Comparison of ENCODE assay signal across 8 cellular contexts in the genomic region with DNA sequence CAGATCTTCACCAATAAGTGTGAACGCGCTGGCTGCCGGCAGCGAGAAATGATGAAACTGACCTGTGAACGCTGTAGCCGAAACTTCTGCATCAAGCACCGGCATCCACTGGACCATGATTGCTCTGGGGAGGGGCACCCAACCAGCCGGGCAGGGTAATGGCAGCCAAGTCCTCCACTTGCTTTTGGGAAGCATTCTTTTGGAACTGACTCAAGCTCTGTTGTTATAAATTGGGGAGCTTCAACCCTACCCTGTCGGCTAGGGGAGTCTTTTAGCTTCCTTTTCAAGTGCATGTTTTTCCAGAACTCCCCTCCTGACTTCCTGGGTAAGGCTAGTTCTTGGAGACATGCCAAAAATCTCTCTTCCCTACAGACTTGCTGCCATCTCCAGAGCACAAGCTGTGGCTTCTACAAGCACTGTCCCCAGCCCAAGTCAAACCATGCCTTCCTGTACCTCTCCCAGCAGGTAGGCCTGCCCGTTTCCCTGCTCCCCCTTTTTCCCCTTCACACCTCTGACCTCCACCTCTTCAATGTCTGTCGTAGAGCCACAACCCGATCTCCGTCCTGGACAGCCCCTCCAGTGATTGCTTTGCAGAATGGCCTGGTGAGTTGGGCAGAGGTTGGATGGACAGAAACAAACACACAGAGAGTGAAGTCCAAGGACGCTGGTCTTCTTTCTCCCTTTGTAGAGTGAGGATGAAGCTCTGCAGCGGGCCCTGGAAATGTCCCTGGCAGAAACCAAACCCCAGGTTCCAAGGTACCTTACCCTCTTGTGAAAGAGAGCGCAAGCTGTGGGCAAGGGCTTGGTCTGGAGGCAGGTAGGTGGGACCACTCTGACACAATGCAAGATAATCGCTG. TPM values are rescaled to one million over a fixed set of nuclear protein-coding genes. Genes with fewer than 3 reads are reported as not detected.
DNase-seq lines count a peak whose midpoint lies in the region; ATAC-seq and TF ChIP-seq lines count a peak whose summit lies in the region.

No MANE protein-coding gene starts in this region.

- peaks cover 27% of the 10 kb centered on the region for H3K4me1 Mint-ChIP-seq in HFFc6 (ENCODE audit: low read depth)

- 0 out of 2 replicates have a peak overlapping the region, but pooled peaks have one; percentile 25 for H3K27ac ChIP-seq in ACC112 (ENCODE audit: low read depth, low read length)

- H3K4me3 ChIP-seq in ACC112 (ENCODE audit: low read depth, low read length): peak overlapping the region; percentile 86

- peaks cover 23% of the 10 kb centered on the region for H3K4me1 ChIP-seq in ACC112 (ENCODE audit: control insufficient read depth, insufficient read depth, low read length, unreplicated experiment)

- TF ChIP-seq CTCF in HFFc6 (IDR thresholded peaks at IDR 0.05): no peak
- no peak for TF ChIP-seq CTCF in GM10248 (IDR thresholded peaks at IDR 0.05; ENCODE audit: control extremely low read depth, extremely low read depth, low read depth, missing control alignments)

- H3K27me3 ChIP-seq in ACC112 (ENCODE audit: insufficient read depth, low read length): no peaks in the 10 kb centered on the region

- H3K36me3 ChIP-seq in ACC112 (ENCODE audit: insufficient read depth, low read length): peaks cover 2% of the 10 kb centered on the region; the same call in 1 of the 2 replicates

- H3K27ac Mint-ChIP-seq in HFFc6: peak overlapping the region; percentile 47

- peaks cover 6% of the 10 kb centered on the region for H3K27me3 Mint-ChIP-seq in HFFc6 (ENCODE audit: insufficient read depth)

- ATAC-seq in HG03342 (IDR thresholded peaks at IDR 0.05; ENCODE audit: unreplicated experiment): no peak
- no peak for ATAC-seq in HG03460 (IDR thresholded peaks at IDR 0.05; ENCODE audit: unreplicated experiment)

- H3K79me2 ChIP-seq in ACC112 (ENCODE audit: control insufficient read depth, insufficient read depth, low read length, unreplicated experiment): no peaks in the 10 kb centered on the region

- H3K4me3 Mint-ChIP-seq in HFFc6: peak overlapping the region; percentile 94

- CTCF ChIA-PET in GM10248 (lab: Yijun Ruan, JAX): interaction anchor here (1.2 to 1.9 kb wide), 3 partner anchors 48 to 150 kb away, joined by 4 to 10 read pairs (median 6); partner anchors contain the start of gene NHEJ1

- peak; percentile 49 for DNase-seq in HFFc6
- peak; percentile 46 for DNase-seq in astrocyte of the hippocampus (ENCODE audit: low read depth, low spot score)
- peak; percentile 40 to 47 for DNase-seq in lung microvascular endothelial cell (ENCODE audit: low read depth in 2 of 2)
- DNase-seq in GM10248 (ENCODE audit: extremely low spot score): no peak
- DNase-seq in NCI-H2107 treated with DMSO at 0.1 percent for 48 hours (lab: John Stamatoyannopoulos, UW; ENCODE audit: unreplicated experiment): no peak

- POLR2A ChIA-PET in GM10248 (lab: Yijun Ruan, JAX): interaction anchor here (1.0 to 3.1 kb wide), 2 partner anchors 8 to 46 kb away, joined by 3 to 16 read pairs; partner anchors contain the start of genes TUBA4A and TUBA4B

- peaks cover 22% of the 10 kb centered on the region; the same call in 1 of the 2 replicates for H3K36me3 Mint-ChIP-seq in HFFc6 (ENCODE audit: low read depth)

- H3K9me3 Mint-ChIP-seq in HFFc6: 0 out of 2 replicates have a peak, but pooled peaks cover 3% of the 10 kb centered on the region

- no peak overlapping the region for H2AFZ ChIP-seq in ACC112 (ENCODE audit: low read length, unreplicated experiment)

RNA-seq across cellular contexts. Expression of gene ZFAND2B, which starts 1.5 kb away (rescaled TPM):
- 10 to 100 TPM; 28.8 to 39.6 (median 33.1) TPM for total RNA-seq in HFFc6 (2021; fragmentation: NEBNext Ultra II Directional; extraction: Animal tissue kit (Norgen Biotek cat#: 25700))
- total RNA-seq in lung microvascular endothelial cell: 15.9 and 25.2 TPM in 2 replicates

RNA-seq across cellular contexts. Expression of gene ABCB6, which starts 10.6 kb away (rescaled TPM):
- 10 to 100 TPM; 12.5 to 16.5 (median 13.9) TPM for total RNA-seq in HFFc6 (2021; fragmentation: NEBNext Ultra II Directional; extraction: Animal tissue kit (Norgen Biotek cat#: 25700))
- 19.4 and 39.1 TPM in 2 replicates for total RNA-seq in lung microvascular endothelial cell

RNA-seq across cellular contexts. Expression of gene ATG9A, which starts 21.3 kb away (rescaled TPM):
- 10 to 100 TPM; 50.5 to 58.8 (median 52.5) TPM for total RNA-seq in HFFc6 (2021; fragmentation: NEBNext Ultra II Directional; extraction: Animal tissue kit (Norgen Biotek cat#: 25700))
- total RNA-seq in lung microvascular endothelial cell: 29.4 and 43.3 TPM in 2 replicates

RNA-seq across cellular contexts. Expression of gene ANKZF1, which starts 21.5 kb away (rescaled TPM):
- total RNA-seq in HFFc6 (2021; fragmentation: NEBNext Ultra II Directional; extraction: Animal tissue kit (Norgen Biotek cat#: 25700)): 10 to 100 TPM; 11.7 to 18.9 (median 15.4) TPM
- 12.4 and 21.2 TPM in 2 replicates for total RNA-seq in lung microvascular endothelial cell

RNA-seq across cellular contexts. Expression of gene RETREG2, which starts 30.0 kb away (rescaled TPM):
- 100 to 1,000 TPM in 1 of 6 experiments, 10 to 100 TPM in 5; 77.3 to 102 (median 85.5) TPM for total RNA-seq in HFFc6 (2021; fragmentation: NEBNext Ultra II Directional; extraction: Animal tissue kit (Norgen Biotek cat#: 25700))
- total RNA-seq in lung microvascular endothelial cell: 41.2 and 57.7 TPM in 2 replicates

Comparison
In these comparisons a context has a peak if more than half of its experiments do, and no peak if none do; other contexts are left out.
1. DNase-seq: peak in HFFc6 (single experiment), astrocyte of the hippocampus (single experiment) and lung microvascular endothelial cell (2 of 2); none in GM10248 (single experiment) and NCI-H2107 treated with DMSO at 0.1 percent for 48 hours (single experiment).